16 cellular contexts compared by ENCODE assay signal in the genomic region with DNA sequence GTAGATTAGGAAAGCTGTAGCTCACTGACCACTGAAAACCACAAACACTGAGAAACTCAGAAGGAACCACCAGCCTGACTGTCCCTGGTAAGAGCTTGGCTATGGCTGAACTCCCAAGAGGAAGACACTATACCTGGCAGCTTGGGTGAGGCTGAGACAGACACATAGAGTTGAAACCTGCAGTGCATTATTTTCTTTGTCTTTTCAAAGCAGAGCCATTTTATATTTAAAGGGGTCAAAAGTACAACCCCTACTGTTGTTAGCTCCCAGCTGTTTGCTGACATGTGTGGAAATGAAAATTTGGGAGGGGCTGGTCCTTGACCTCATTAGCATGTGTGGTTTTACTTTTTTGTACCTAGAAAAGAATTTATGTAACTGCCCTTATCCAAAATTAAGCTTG.
DNase-seq lines count a peak whose midpoint lies in the region; ATAC-seq and TF ChIP-seq lines count a peak whose summit lies in the region.
"Had no signal": no experiment of that assay in that cellular context is flagged by ENCODE, and none has a peak within 500 bp of the region (broad histone marks: within the 10 kb centered on the region; RNA-seq: fewer than 3 reads in every experiment).

No MANE protein-coding gene starts in this region.

- H3K4me2 ChIP-seq in neural progenitor cell: no peak overlapping the region
- H3K4me2 ChIP-seq: BLaER1 had no signal

- no peak overlapping the region for H3K4me3 Mint-ChIP-seq in neural progenitor cell
- H3K4me3 Mint-ChIP-seq: CD8-positive, alpha-beta memory T cell; H9 had no signal

- peaks cover under 1% of the 10 kb centered on the region for H3K9me3 Mint-ChIP-seq in neural progenitor cell
- H3K9me3 Mint-ChIP-seq: CD8-positive, alpha-beta memory T cell had no signal

- no peak overlapping the region for H2AFZ ChIP-seq in neural progenitor cell (replicated peaks)
- H2AFZ ChIP-seq: GM23248 had no signal

- no peak overlapping the region for H3K4me3 ChIP-seq in neural progenitor cell
- H3K4me3 ChIP-seq: BLaER1, GM23248 had no signal

- ATAC-seq in left colon: peak; percentile 72
- no peak for ATAC-seq in HG03460 (IDR thresholded peaks at IDR 0.05; ENCODE audit: unreplicated experiment)

- no peaks in the 10 kb centered on the region for H3K9me3 ChIP-seq in neural progenitor cell (ENCODE audit: low read depth)
- H3K9me3 ChIP-seq: BLaER1, Caco-2 had no signal

- H3K36me3 ChIP-seq in neural progenitor cell: no peaks in the 10 kb centered on the region
- H3K36me3 ChIP-seq: BLaER1 had no signal

- no peaks in the 10 kb centered on the region for H3K27me3 ChIP-seq in neural progenitor cell
- H3K27me3 ChIP-seq: BLaER1 had no signal

- no peaks in the 10 kb centered on the region for H3F3A ChIP-seq in neural progenitor cell (ENCODE audit: low read depth)

- TF ChIP-seq CTCF in neural progenitor cell (IDR thresholded peaks at IDR 0.05): no peak

- H3K79me2 ChIP-seq in neural progenitor cell (ENCODE audit: low read depth): no peaks in the 10 kb centered on the region

- no peak overlapping the region for H3K9ac ChIP-seq in neural progenitor cell
- H3K9ac ChIP-seq: BLaER1, GM23248 had no signal

- H3K4me1 Mint-ChIP-seq in neural progenitor cell: no peaks in the 10 kb centered on the region
- H3K4me1 Mint-ChIP-seq: CD8-positive, alpha-beta memory T cell; H9 had no signal

- H3K27me3 Mint-ChIP-seq in neural progenitor cell (ENCODE audit: insufficient read depth, low read depth): no peaks in the 10 kb centered on the region

- no peak overlapping the region for H3K27ac ChIP-seq in neural progenitor cell
- H3K27ac ChIP-seq: BLaER1, GM23248 had no signal

- DNase-seq in NCI-H146 (lab: John Stamatoyannopoulos, UW) (peak; percentile 24), NCI-H146 treated with DMSO at 0.1 percent for 48 hours (lab: John Stamatoyannopoulos, UW; ENCODE audit: unreplicated experiment) (no peak), NCI-H748 (lab: John Stamatoyannopoulos, UW; ENCODE audit: unreplicated experiment) (peak; percentile 69), left colon (no peak), neural progenitor cell (ENCODE audit: low spot score) (no peak), GF-D8 (lab: John Stamatoyannopoulos, UW) (no peak)
- DNase-seq in activated naive CD4-positive, alpha-beta T cell (lab: John Stamatoyannopoulos, UW): no peak
- DNase-seq: 8988T; AML-193; Caco-2; CD8-positive, alpha-beta memory T cell; DND-41; GM23248; H9 had no signal

- no peaks in the 10 kb centered on the region for H3K36me3 Mint-ChIP-seq in neural progenitor cell
- H3K36me3 Mint-ChIP-seq: CD8-positive, alpha-beta memory T cell had no signal

- no peaks in the 10 kb centered on the region for H3K4me1 ChIP-seq in neural progenitor cell
- H3K4me1 ChIP-seq: BLaER1, Caco-2 had no signal

- intact Hi-C loops in left colon (cut with DNase I, micrococcal nuclease): loop anchor here in 1 of 2 donors (10.0 kb wide), 1 partner anchor 305 kb away; a partner anchor contains a TSS

- H4K20me1 ChIP-seq in neural progenitor cell (ENCODE audit: low read depth): no peaks in the 10 kb centered on the region
- H4K20me1 ChIP-seq: BLaER1 had no signal

- H3K27ac Mint-ChIP-seq in neural progenitor cell: peak overlapping the region; percentile 55
- H3K27ac Mint-ChIP-seq: CD8-positive, alpha-beta memory T cell; H9 had no signal

Comparison
In these comparisons a context has a peak if more than half of its experiments do, and no peak if none do; other contexts are left out.
1. DNase-seq: peak in NCI-H146 (single experiment) and NCI-H748 (single experiment); none in NCI-H146 treated with DMSO at 0.1 percent for 48 hours (single experiment), left colon (0 of 2), neural progenitor cell (single experiment), GF-D8 (single experiment) and activated naive CD4-positive, alpha-beta T cell (0 of 4).